In genomic region chr12:31845613-31846321, GRCh38 we compare ENCODE assay signal across 1 cellular context.
TF ChIP-seq lines count a peak whose summit lies in the region.

No MANE protein-coding gene starts in this region.

TF ChIP-seq in HepG2, 621 proteins besides CTCF, POLR2A, EP300 and RAD21 (continued from another document):
- TF ChIP-seq ETS1 (CRISPR knock-in tag; IDR thresholded peaks at IDR 0.05) = no peak
- TF ChIP-seq POLR2G (IDR thresholded peaks at IDR 0.05; ENCODE audit: low read depth, low read length) = no peak
- no peak for TF ChIP-seq ZNF704 (CRISPR knock-in tag; IDR thresholded peaks at IDR 0.05; ENCODE audit: borderline replicate concordance)
- peak; percentile 72; the same call in 1 of the 2 replicates for TF ChIP-seq RERE (CRISPR knock-in tag; IDR thresholded peaks at IDR 0.05; ENCODE audit: low read depth)
- peak; percentile 46; the same call in 1 of the 2 replicates for TF ChIP-seq ZNF362 (CRISPR knock-in tag; IDR thresholded peaks at IDR 0.05; ENCODE audit: borderline replicate concordance)
- no peak for TF ChIP-seq TERF1 (CRISPR knock-in tag; IDR thresholded peaks at IDR 0.05)
- no peak for TF ChIP-seq ZNF776 (CRISPR knock-in tag; IDR thresholded peaks at IDR 0.05)
- TF ChIP-seq NFRKB (IDR thresholded peaks at IDR 0.05) = no peak
- TF ChIP-seq GLI4 (CRISPR knock-in tag; IDR thresholded peaks at IDR 0.05; ENCODE audit: borderline replicate concordance) = no peak
- peak; percentile 38; the same call in 1 of the 2 replicates for TF ChIP-seq THRA (CRISPR knock-in tag; IDR thresholded peaks at IDR 0.05; ENCODE audit: borderline replicate concordance)
- no peak for TF ChIP-seq ZNF546 (CRISPR knock-in tag; conservative IDR thresholded peaks at IDR 0.05)
- TF ChIP-seq ARID3A (IDR thresholded peaks at IDR 0.05; ENCODE audit: low read depth, low read length) = peak; percentile 80
